8 cellular contexts compared by ENCODE assay signal in the genomic region with DNA sequence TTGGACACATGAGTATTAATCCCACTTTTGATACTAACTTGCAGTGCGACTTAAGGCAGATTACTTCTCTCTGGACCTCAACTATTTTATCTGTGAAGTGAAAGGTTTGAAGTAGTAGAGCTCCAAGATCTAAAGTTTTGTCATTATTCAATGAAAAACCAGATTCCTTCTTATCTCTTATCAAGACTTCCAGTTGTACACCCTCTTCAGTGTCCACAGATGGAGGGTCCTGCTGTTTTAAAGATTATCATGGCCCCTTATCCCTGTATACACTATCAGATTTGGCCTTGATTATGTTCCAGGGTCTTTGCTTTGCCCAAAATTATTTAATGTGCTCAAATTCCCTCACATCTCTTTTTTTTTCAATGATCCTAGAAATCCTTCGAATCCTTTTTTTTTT. TPM values are rescaled to one million over a fixed set of nuclear protein-coding genes. Genes with fewer than 3 reads are reported as not detected.
DNase-seq lines count a peak whose midpoint lies in the region; ATAC-seq and TF ChIP-seq lines count a peak whose summit lies in the region.

No MANE protein-coding gene starts in this region.

- H3K9me3 ChIP-seq in HCT116 (ENCODE audit: control insufficient read depth in 1 of 2, insufficient read depth in 1 of 2, low read depth in 1 of 2, low read length in 2 of 2) (no peaks in the 10 kb centered on the region), right cardiac atrium (ENCODE audit: control insufficient read depth, low read length) (no peaks in the 10 kb centered on the region), skeletal muscle tissue (ENCODE audit: control insufficient read depth in 3 of 3, low read length in 3 of 3) (no peaks in the 10 kb centered on the region)

- H3K27ac ChIP-seq in HCT116 (ENCODE audit: low read depth, low read length) (no peak overlapping the region), VCaP (peak overlapping the region; percentile 82), right cardiac atrium (ENCODE audit: low read length) (no peak overlapping the region), skeletal muscle tissue (ENCODE audit: low read depth, low read length) (peak overlapping the region; percentile 94)

- CTCF ChIA-PET in HCT116 (lab: Charles Lee) = interaction anchor here (3.4 kb wide), 1 partner anchor 10 kb away, joined by 23 read pairs; no protein-coding TSS in a partner anchor

- no peak for TF ChIP-seq POLR2A in HCT116 (IDR thresholded peaks at IDR 0.05; ENCODE audit: borderline replicate concordance, extremely low read depth, insufficient read depth, insufficient read length)

- H3K9ac ChIP-seq in HCT116 (ENCODE audit: low read length) (peak overlapping the region; percentile 81), skeletal muscle tissue (ENCODE audit: low read depth in 1 of 3, low read length in 3 of 3) (peak overlapping the region; percentile 86 to 99 (median 98))

- DNase-seq in HCT116 (ENCODE audit: low read depth, low spot score) (no peak), right cardiac atrium (no peak), DMS153 treated with DMSO at 0.1 percent for 48 hours (lab: John Stamatoyannopoulos, UW; ENCODE audit: unreplicated experiment) (no peak), Kasumi-1 (lab: John Stamatoyannopoulos, UW) (no peak), C1 segment of cervical spinal cord (lab: John Stamatoyannopoulos, UW) (no peak)
- DNase-seq in stimulated activated naive CD4-positive, alpha-beta T cell (lab: John Stamatoyannopoulos, UW) = no peak

- no peak overlapping the region for H2AFZ ChIP-seq in HCT116 (ENCODE audit: low read depth, low read length, poor library complexity, severe bottlenecking)

- RAD21 ChIA-PET in HCT116 (lab: Charles Lee; ENCODE audit: low non-redundant PET in 1 of 2, low total read pairs in 2 of 2, uncharacterized antibody in 2 of 2, unreplicated experiment in 2 of 2) = no interaction called here

- BruUV-seq in HCT116 (replicated peaks; lab: Mats Ljungman, UMichigan) = TSS peak; percentile 68

- H3K36me3 ChIP-seq in HCT116 (ENCODE audit: control insufficient read depth in 1 of 2, insufficient read depth in 2 of 2, low read length in 2 of 2) (no peaks in the 10 kb centered on the region), skeletal muscle tissue (ENCODE audit: control insufficient read depth in 3 of 3, insufficient read depth in 3 of 3, low read length in 3 of 3) (no peaks in the 10 kb centered on the region)

- no peaks in the 10 kb centered on the region; the same call in 1 of the 2 replicates for H4K20me1 ChIP-seq in HCT116 (ENCODE audit: insufficient read depth)

- intact Hi-C loops in HCT116 (cut with micrococcal nuclease) (loop anchor here (10.0 kb wide), 1 partner anchor 1423 kb away; no protein-coding TSS in a partner anchor), right cardiac atrium (cut with DNase I) (no loop called here)

- H3K4me3 ChIP-seq in HCT116 (replicated peaks in 1 of 2; ENCODE audit: low read depth in 1 of 2, low read length in 2 of 2) (peak overlapping the region; percentile 76 to 84), right cardiac atrium (ENCODE audit: low read length) (peak overlapping the region; percentile 70), skeletal muscle tissue (ENCODE audit: low read length in 3 of 3) (peak overlapping the region; percentile 94 to 98 (median 95))

- TF ChIP-seq RAD21 in HCT116 (IDR thresholded peaks at IDR 0.05; ENCODE audit: low read depth) = no peak

- H3K9me2 ChIP-seq in HCT116 (ENCODE audit: insufficient read depth) = no peaks in the 10 kb centered on the region

- peaks cover 19% of the 10 kb centered on the region for H3K79me2 ChIP-seq in HCT116 (ENCODE audit: insufficient read depth, low read length)

- no peak for TF ChIP-seq CTCF in HCT116 (IDR thresholded peaks at IDR 0.05 in 2 of 3, conservative IDR thresholded peaks at IDR 0.05 in 1 of 3; ENCODE audit: borderline replicate concordance in 1 of 3, insufficient read depth in 1 of 3, low read depth in 2 of 3, low read length in 2 of 3)
- TF ChIP-seq CTCF in VCaP (conservative IDR thresholded peaks at IDR 0.05) = no peak

- H3K4me2 ChIP-seq in HCT116 (ENCODE audit: low read length) = peak overlapping the region; percentile 77

- 76% methylated on average over 2 of the region's 2 CpGs for WGBS in right cardiac atrium

- ATAC-seq in HCT116 = no peak
- no peak for ATAC-seq in right cardiac atrium

- POLR2A ChIA-PET in HCT116 (lab: Charles Lee) = no interaction called here

- H3K4me1 ChIP-seq in HCT116 (ENCODE audit: control insufficient read depth in 1 of 2, insufficient read depth in 2 of 2, low read length in 2 of 2) (peaks cover 11 to 18% of the 10 kb centered on the region in 2 experiments; a peak in 3 of 4 replicates), right cardiac atrium (ENCODE audit: control insufficient read depth, insufficient read depth, low read length) (peaks cover under 1% of the 10 kb centered on the region), skeletal muscle tissue (ENCODE audit: control insufficient read depth in 3 of 3, insufficient read depth in 3 of 3, low read length in 3 of 3) (peaks cover 24 to 29% (median 26%) of the 10 kb centered on the region in 3 donors)

- H3K27me3 ChIP-seq in HCT116 (ENCODE audit: insufficient read depth, low read length) = no peaks in the 10 kb centered on the region
- no peaks in the 10 kb centered on the region for H3K27me3 ChIP-seq in right cardiac atrium (ENCODE audit: control insufficient read depth, insufficient read depth)
- H3K27me3 ChIP-seq in skeletal muscle tissue (ENCODE audit: control insufficient read depth in 3 of 3, insufficient read depth in 3 of 3, low read length in 3 of 3) = no peaks in the 10 kb centered on the region

TF ChIP-seq in HCT116, 20 proteins besides CTCF, POLR2A, EP300 and RAD21:
- TF ChIP-seq CBX3 (IDR thresholded peaks at IDR 0.05; ENCODE audit: low read depth) = no peak

RNA-seq across cellular contexts. Expression of a gene that starts 1.1 kb away (rescaled TPM):
- total RNA-seq in HCT116 (2021; ENCODE audit: unreplicated experiment) (5.8 TPM), right cardiac atrium (10 to 100 TPM in 1 of 4 donors, 1 to 10 TPM in 3; 5.9 to 11.3 (median 7.5) TPM), skeletal muscle tissue (5.7 TPM)
- polyA plus RNA-seq in HCT116 (2012) = 1.2 and 1.8 TPM in 2 replicates
- 3.8 TPM for polyA plus RNA-seq in right cardiac atrium

RNA-seq across cellular contexts. Expression of a gene that starts 1.3 kb away (rescaled TPM):
- 32.9 TPM for total RNA-seq in HCT116 (2021; ENCODE audit: unreplicated experiment)
- polyA plus RNA-seq in HCT116 (2012) = 23.8 and 28.6 TPM in 2 replicates
- 10 to 100 TPM; 12.8 to 17.8 (median 15.3) TPM for total RNA-seq in right cardiac atrium
- polyA plus RNA-seq in right cardiac atrium = 11.1 TPM
- 50.6 TPM for total RNA-seq in skeletal muscle tissue

RNA-seq across cellular contexts. Expression of a gene that starts 16.6 kb away (rescaled TPM):
- total RNA-seq in HCT116 (2021; ENCODE audit: unreplicated experiment) (0.34 TPM), right cardiac atrium (under 1 TPM in 1 of 4 donors, not detected in 3; 0.06 TPM), skeletal muscle tissue (0.52 TPM)
- 0.23 and 0.35 TPM in 2 replicates for polyA plus RNA-seq in HCT116 (2012)
- polyA plus RNA-seq in right cardiac atrium = not detected

RNA-seq across cellular contexts. Expression of a gene that starts 28.1 kb away (rescaled TPM):
- total RNA-seq in HCT116 (2021; ENCODE audit: unreplicated experiment) (not detected), right cardiac atrium (not detected), skeletal muscle tissue (1.6 TPM)
- polyA plus RNA-seq in HCT116 (2012) = not detected in 2 replicates
- polyA plus RNA-seq in right cardiac atrium = 0.79 TPM

RNA-seq across cellular contexts. Expression of a gene that starts 48.8 kb away (rescaled TPM):
- total RNA-seq in HCT116 (2021; ENCODE audit: unreplicated experiment) (5.4 TPM), right cardiac atrium (1 to 10 TPM; 3.4 to 6.8 (median 5.7) TPM), skeletal muscle tissue (5.2 TPM)
- polyA plus RNA-seq in HCT116 (2012) = 2.4 and 3.2 TPM in 2 replicates
- polyA plus RNA-seq in right cardiac atrium = 2.2 TPM

Comparison
In these comparisons a context has a peak if more than half of its experiments do, and no peak if none do; other contexts are left out.
1. H3K27ac ChIP-seq: peak in VCaP (single experiment) and skeletal muscle tissue (single experiment); none in HCT116 (single experiment) and right cardiac atrium (single experiment).
2. Peak in every context shown above with its lines, with median percentiles within 50 percentile points of each other: H3K4me3 ChIP-seq.